1 cellular context compared by ENCODE assay signal in the genomic region with DNA sequence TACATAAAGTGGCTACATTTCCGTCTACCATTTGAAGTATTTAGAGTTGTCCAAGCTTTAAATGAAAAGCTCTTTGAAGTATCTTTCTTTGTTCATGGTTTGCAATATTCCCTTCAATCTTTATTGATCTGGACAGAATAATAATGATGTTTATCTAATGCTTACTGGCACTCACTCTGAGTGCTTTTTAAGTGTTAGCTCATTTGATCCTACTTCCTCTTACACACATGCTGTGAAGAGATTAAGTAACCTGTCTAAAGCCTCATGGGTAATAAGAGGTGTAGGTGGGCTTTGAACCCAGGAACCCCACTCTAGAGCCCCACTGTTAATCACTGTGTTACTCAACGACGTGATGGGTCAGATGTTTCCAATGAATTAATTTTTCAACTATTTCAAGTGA.
TF ChIP-seq lines count a peak whose summit lies in the region.

No MANE protein-coding gene starts in this region.

TF ChIP-seq in SK-N-SH, 30 proteins besides CTCF, POLR2A, EP300 and RAD21:
- no peak for TF ChIP-seq NFIC (IDR thresholded peaks at IDR 0.05; ENCODE audit: borderline replicate concordance)
- no peak for TF ChIP-seq REST (IDR thresholded peaks at IDR 0.05; ENCODE audit: low read depth, low read length)
- TF ChIP-seq SMC3 (IDR thresholded peaks at IDR 0.05; ENCODE audit: low read depth, low read length), result no peak
- no peak for TF ChIP-seq TEAD4 (IDR thresholded peaks at IDR 0.05; ENCODE audit: borderline replicate concordance, insufficient read depth)
- TF ChIP-seq GATA2 (CRISPR knock-in tag; IDR thresholded peaks at IDR 0.05), result peak; percentile 9; the same call in 1 of the 2 replicates
- no peak for TF ChIP-seq FOSL2 (IDR thresholded peaks at IDR 0.05; ENCODE audit: borderline replicate concordance, low read depth)
- TF ChIP-seq FOXM1 (IDR thresholded peaks at IDR 0.05; ENCODE audit: low read depth), result no peak
- peak; percentile 12 for TF ChIP-seq CHD2 (IDR thresholded peaks at IDR 0.05; ENCODE audit: low read length, partially characterized antibody)
- TF ChIP-seq, protein P1, sequence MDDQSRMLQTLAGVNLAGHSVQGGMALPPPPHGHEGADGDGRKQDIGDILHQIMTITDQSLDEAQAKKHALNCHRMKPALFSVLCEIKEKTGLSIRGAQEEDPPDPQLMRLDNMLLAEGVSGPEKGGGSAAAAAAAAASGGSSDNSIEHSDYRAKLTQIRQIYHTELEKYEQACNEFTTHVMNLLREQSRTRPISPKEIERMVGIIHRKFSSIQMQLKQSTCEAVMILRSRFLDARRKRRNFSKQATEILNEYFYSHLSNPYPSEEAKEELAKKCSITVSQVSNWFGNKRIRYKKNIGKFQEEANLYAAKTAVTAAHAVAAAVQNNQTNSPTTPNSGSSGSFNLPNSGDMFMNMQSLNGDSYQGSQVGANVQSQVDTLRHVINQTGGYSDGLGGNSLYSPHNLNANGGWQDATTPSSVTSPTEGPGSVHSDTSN (IDR thresholded peaks at IDR 0.05), result 0 out of 2 replicates have a peak, but pooled peaks have one; percentile 9
- TF ChIP-seq TCF12 (IDR thresholded peaks at IDR 0.05), result peak; percentile 12; the same call in 1 of the 2 replicates
- TF ChIP-seq USF2 (IDR thresholded peaks at IDR 0.05; ENCODE audit: borderline replicate concordance, low read depth, low read length), result no peak
- TF ChIP-seq MEF2A (IDR thresholded peaks at IDR 0.05; ENCODE audit: borderline replicate concordance, low read depth), result no peak
- TF ChIP-seq NRF1 (IDR thresholded peaks at IDR 0.05; ENCODE audit: low read depth, low read length), result no peak
- TF ChIP-seq MXI1 (IDR thresholded peaks at IDR 0.05; ENCODE audit: low read depth, low read length), result 0 out of 2 replicates have a peak, but pooled peaks have one; percentile 14
- TF ChIP-seq ELF1 (IDR thresholded peaks at IDR 0.05), result no peak
- no peak for TF ChIP-seq RXRA (IDR thresholded peaks at IDR 0.05; ENCODE audit: borderline replicate concordance, low read depth)
- TF ChIP-seq SIN3A (IDR thresholded peaks at IDR 0.05; ENCODE audit: borderline replicate concordance, low read depth, low read length), result no peak
